22 cellular contexts compared by ENCODE assay signal in the genomic region with DNA sequence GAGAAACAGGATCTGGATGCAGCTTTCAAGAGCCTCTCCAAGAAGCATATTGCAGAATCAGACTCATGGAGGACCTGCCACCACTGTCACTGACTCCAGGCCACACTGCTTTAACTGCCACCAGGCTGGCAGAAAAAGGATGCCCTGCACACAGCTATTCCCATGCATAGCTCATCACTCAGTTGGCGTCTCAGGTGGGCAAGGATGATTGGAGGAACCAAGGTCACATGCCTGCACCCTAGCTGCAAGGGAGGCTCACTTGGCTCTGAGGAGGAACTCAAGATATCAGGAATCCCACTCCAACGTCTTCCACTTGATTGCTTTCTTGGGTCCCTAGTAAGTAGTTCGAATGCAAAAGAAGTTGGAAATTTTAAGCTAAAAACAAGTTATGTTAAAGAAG. TPM values are rescaled to one million over a fixed set of nuclear protein-coding genes. Genes with fewer than 3 reads are reported as not detected.
"Had no signal": no experiment of that assay in that cellular context is flagged by ENCODE, and none has a peak within 500 bp of the region (broad histone marks: within the 10 kb centered on the region; RNA-seq: fewer than 3 reads in every experiment).

No MANE protein-coding gene starts in this region.

- DNase-seq: dermis blood vessel endothelial cell; dorsolateral prefrontal cortex; effector CD4-positive, alpha-beta T cell; effector memory CD4-positive, alpha-beta T cell; erythroblast; esophagus squamous epithelium; foreskin fibroblast; foreskin melanocyte; gastrocnemius medialis; glutamatergic neuron; heart right ventricle; hippocampal formation; left cardiac atrium; left lung; left ventricle myocardium superior; lower lobe of right lung; mesenchymal stem cell; midbrain; naive thymus-derived CD4-positive, alpha-beta T cell had no signal

- H3K27me3 Mint-ChIP-seq: naive thymus-derived CD4-positive, alpha-beta T cell had no signal

- H3K4me3 Mint-ChIP-seq: naive thymus-derived CD4-positive, alpha-beta T cell had no signal

- H3K27me3 ChIP-seq: dorsolateral prefrontal cortex, gastrocnemius medialis had no signal

- H3K27ac Mint-ChIP-seq: naive thymus-derived CD4-positive, alpha-beta T cell had no signal

- ATAC-seq: esophagus mucosa; gastrocnemius medialis; heart right ventricle; left cardiac atrium; left lung; left ventricle myocardium superior; lower lobe of right lung; naive thymus-derived CD4-positive, alpha-beta T cell had no signal

- H3K36me3 ChIP-seq: esophagus squamous epithelium, gastrocnemius medialis, heart right ventricle, left lung, lower lobe of right lung had no signal

- H3K9me3 Mint-ChIP-seq: naive thymus-derived CD4-positive, alpha-beta T cell had no signal

- H3K4me3 ChIP-seq: coronary artery, dorsolateral prefrontal cortex, esophagus squamous epithelium, gastrocnemius medialis, heart right ventricle, left lung, lower lobe of right lung had no signal

- H3K4me1 ChIP-seq: gastrocnemius medialis, left lung, lower lobe of right lung had no signal

- H3K36me3 Mint-ChIP-seq: naive thymus-derived CD4-positive, alpha-beta T cell had no signal

- H3K27ac ChIP-seq: coronary artery, dorsolateral prefrontal cortex, epithelial cell of prostate, esophagus squamous epithelium, gastrocnemius medialis, heart right ventricle, left lung, lower lobe of right lung had no signal

- H3K9me3 ChIP-seq: esophagus squamous epithelium, gastrocnemius medialis, heart right ventricle, left lung, lower lobe of right lung had no signal

RNA-seq across cellular contexts. Expression of gene SPOCD1, which starts 19.6 kb away (rescaled TPM):
- total RNA-seq: gastrocnemius medialis, left ventricle myocardium superior had no signal
- polyA plus RNA-seq: naive thymus-derived CD4-positive, alpha-beta T cell had no signal
